22 cellular contexts compared by ENCODE assay signal in the genomic region with DNA sequence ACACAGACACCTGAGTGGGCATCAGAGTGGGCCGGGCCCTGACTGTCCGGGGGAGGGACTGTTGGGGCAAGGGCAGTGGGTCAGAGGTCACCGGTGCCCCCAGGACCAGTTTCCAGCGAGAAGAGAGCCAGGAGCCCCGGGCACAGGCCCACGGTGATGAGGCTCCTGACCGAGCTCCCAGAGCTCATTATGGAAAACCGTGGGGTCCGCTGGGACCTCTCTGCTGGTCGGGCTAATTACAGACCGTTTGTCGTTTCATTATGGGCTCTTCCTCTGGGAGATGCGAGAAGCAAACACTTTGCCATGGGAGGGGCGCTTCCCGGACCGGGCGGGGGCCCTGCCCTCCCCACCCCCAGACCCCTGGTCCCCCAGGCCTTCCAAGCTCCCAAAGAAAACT. TPM values are rescaled to one million over a fixed set of nuclear protein-coding genes. Genes with fewer than 3 reads are reported as not detected.
DNase-seq lines count a peak whose midpoint lies in the region; TF ChIP-seq lines count a peak whose summit lies in the region.
"Had no signal": no experiment of that assay in that cellular context is flagged by ENCODE, and none has a peak within 500 bp of the region (broad histone marks: within the 10 kb centered on the region; RNA-seq: fewer than 3 reads in every experiment).

No MANE protein-coding gene starts in this region.

- H3K36me3 Mint-ChIP-seq in glutamatergic neuron (ENCODE audit: unreplicated experiment) = no peaks in the 10 kb centered on the region

- H3K4me3 ChIP-seq in stomach = peak overlapping the region in 1 of 4 donors; percentile 63
- H3K4me3 ChIP-seq: MG63 had no signal

- no peaks in the 10 kb centered on the region for H3K9me3 ChIP-seq in stomach
- H3K9me3 ChIP-seq: Caco-2, MG63 had no signal

- TF ChIP-seq POLR2A in stomach (IDR thresholded peaks at IDR 0.05) = no peak

- peaks cover 53% of the 10 kb centered on the region for H3K27me3 Mint-ChIP-seq in glutamatergic neuron (ENCODE audit: unreplicated experiment)

- no peaks in the 10 kb centered on the region for H3K36me3 ChIP-seq in stomach
- H3K36me3 ChIP-seq: MG63 had no signal

- peaks cover 27 to 64% (median 53%) of the 10 kb centered on the region in 4 donors for H3K4me1 ChIP-seq in stomach

- TF ChIP-seq EP300 in stomach (IDR thresholded peaks at IDR 0.05) = no peak

- peak; percentile 36 for DNase-seq in NCI-H2171 treated with DMSO at 0.1 percent for 48 hours (lab: John Stamatoyannopoulos, UW)
- DNase-seq in NCI-H2171 (lab: John Stamatoyannopoulos, UW) = no peak
- DNase-seq in NCI-H526 (lab: John Stamatoyannopoulos, UW) = peak; percentile 36 to 73
- DNase-seq in glutamatergic neuron = peak; percentile 78
- no peak for DNase-seq in stomach
- DNase-seq in islet precursor cell = no peak
- no peak for DNase-seq in NCI-H2196 (lab: John Stamatoyannopoulos, UW; ENCODE audit: unreplicated experiment)
- no peak for DNase-seq in NCI-H1048 (lab: John Stamatoyannopoulos, UW)
- DNase-seq: C1 segment of cervical spinal cord, Caco-2, DMS79 treated with DMSO at 0.1 percent for 48 hours, GDM1, MG63, NCI-H1105, NCI-H187 treated with DMSO at 0.1 percent for 48 hours, NCI-H2227 treated with DMSO at 0.1 percent for 48 hours, NCI-H774, SHP77 treated with DMSO at 0.1 percent for 48 hours had no signal

- no peak overlapping the region for H3K4me3 Mint-ChIP-seq in glutamatergic neuron (ENCODE audit: unreplicated experiment)

- peak overlapping the region; percentile 93 to 97 (median 95) for H3K27ac ChIP-seq in stomach
- H3K27ac ChIP-seq: KMS-11 had no signal

- TF ChIP-seq CTCF in glutamatergic neuron (IDR thresholded peaks at IDR 0.05; ENCODE audit: partially characterized antibody, unreplicated experiment) (no peak), stomach (IDR thresholded peaks at IDR 0.05) (no peak)

- peaks cover 0 to 40% (median 12%) of the 10 kb centered on the region in 3 donors for H3K27me3 ChIP-seq in stomach
- H3K27me3 ChIP-seq: MG63 had no signal

- 53 to 68% (median 59%) methylated on average over 6 to 17 of the region's 17 CpGs for WGBS in stomach, 5 donors

- H3K27ac Mint-ChIP-seq in glutamatergic neuron (ENCODE audit: unreplicated experiment) = no peak overlapping the region

- H3K4me1 Mint-ChIP-seq in glutamatergic neuron (ENCODE audit: low read depth, unreplicated experiment) = peaks cover 4% of the 10 kb centered on the region

- H3K9me3 Mint-ChIP-seq in glutamatergic neuron (ENCODE audit: unreplicated experiment) = peaks cover 52% of the 10 kb centered on the region

- intact Hi-C loops in stomach (cut with DNase I; ENCODE audit: low total_unique reads) = no loop called here

RNA-seq across cellular contexts. Expression of a gene that starts 12.0 kb away (rescaled TPM):
- not detected for total RNA-seq in glutamatergic neuron (ENCODE audit: unreplicated experiment)
- total RNA-seq in stomach = 1 to 10 TPM in 1 of 5 donors, not detected in 4; 6.4 TPM
- polyA plus RNA-seq in stomach = under 1 TPM in 2 of 3 donors, not detected in 1; 0.13 to 0.46 TPM
- total RNA-seq: A172, H4, HepG2 had no signal
- polyA plus RNA-seq: HepG2 had no signal

RNA-seq across cellular contexts. Expression of a gene that starts 44.7 kb away (rescaled TPM):
- total RNA-seq in glutamatergic neuron (ENCODE audit: unreplicated experiment) (3.0 TPM), stomach (10 to 100 TPM in 1 of 5 donors, 1 to 10 TPM in 1, not detected in 3; 1.7 to 11.9 TPM)
- polyA plus RNA-seq in stomach = 1 to 10 TPM in 1 of 3 donors, under 1 TPM in 1, not detected in 1; 0.37 to 3.6 TPM
- total RNA-seq: A172, Caco-2, H4, HepG2 had no signal
- polyA plus RNA-seq: HepG2 had no signal

RNA-seq across cellular contexts. Expression of a gene that starts 45.8 kb away (rescaled TPM):
- total RNA-seq in glutamatergic neuron (ENCODE audit: unreplicated experiment) = 24.5 TPM
- total RNA-seq in stomach = 10 to 100 TPM; 15.8 to 67.0 (median 33.8) TPM
- 10 to 100 TPM; 10.2 to 17.1 (median 12.8) TPM for polyA plus RNA-seq in stomach

RNA-seq across cellular contexts. Expression of a gene that starts 52.3 kb away (rescaled TPM):
- total RNA-seq in glutamatergic neuron (ENCODE audit: unreplicated experiment) (0.29 TPM), stomach (under 1 TPM in 1 of 5 donors, not detected in 4; 0.55 TPM)
- polyA plus RNA-seq in stomach = 1 to 10 TPM; 1.7 to 4.5 (median 4.2) TPM
- total RNA-seq: A172, Caco-2, H4, HepG2 had no signal
- polyA plus RNA-seq: HepG2 had no signal

Comparison
In these comparisons a context has a peak if more than half of its experiments do, and no peak if none do; other contexts are left out.
1. DNase-seq: peak in NCI-H2171 treated with DMSO at 0.1 percent for 48 hours (single experiment), NCI-H526 (2 of 2) and glutamatergic neuron (single experiment); none in NCI-H2171 (single experiment), stomach (single experiment), islet precursor cell (single experiment), NCI-H2196 (single experiment) and NCI-H1048 (single experiment).